8 cellular contexts compared by ENCODE assay signal in the genomic region with DNA sequence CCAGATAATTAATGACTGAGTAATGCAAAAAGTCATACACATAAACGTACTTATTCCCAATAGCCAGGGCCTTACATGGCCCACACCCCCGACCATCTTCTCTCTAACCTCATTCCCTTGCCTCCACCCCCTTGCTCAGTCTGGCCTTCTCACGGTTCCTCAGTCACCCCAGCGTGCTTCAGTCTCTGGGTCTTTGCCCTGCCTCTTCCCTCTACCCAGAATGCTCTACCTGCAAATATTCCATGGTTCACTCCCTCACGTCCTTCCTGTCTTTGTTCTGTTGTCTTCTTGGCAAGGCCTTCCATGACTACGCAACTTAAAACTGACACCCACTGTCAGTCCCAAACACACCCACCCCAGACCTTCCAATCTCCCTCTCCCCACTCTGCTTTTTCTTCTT.
"Had no signal": no experiment of that assay in that cellular context is flagged by ENCODE, and none has a peak within 500 bp of the region (broad histone marks: within the 10 kb centered on the region; RNA-seq: fewer than 3 reads in every experiment).

No MANE protein-coding gene starts in this region.

- H3K27ac Mint-ChIP-seq: HFFc6 had no signal

- ATAC-seq: HCT116, K562 had no signal

- H3K4me3 Mint-ChIP-seq: HFFc6 had no signal

- H3K4me3 ChIP-seq: GM23248, HAP-1, K562 had no signal

- H3K9me3 ChIP-seq: HAP-1 had no signal

- H3K36me3 ChIP-seq: HAP-1 had no signal

- H3K27ac ChIP-seq: GM23248 had no signal

- H3K4me1 ChIP-seq: HAP-1 had no signal

- DNase-seq: GM23248, GOT3, H7, HFFc6, IMR-90 had no signal

- H2AFZ ChIP-seq: GM23248 had no signal

- H3K9ac ChIP-seq: GM23248 had no signal
